In genomic region chr7:149459201-149459539, GRCh38 we compare ENCODE assay signal across 8 cellular contexts. TPM values are rescaled to one million over a fixed set of nuclear protein-coding genes. Genes with fewer than 3 reads are reported as not detected.
DNase-seq lines count a peak whose midpoint lies in the region; ATAC-seq and TF ChIP-seq lines count a peak whose summit lies in the region.

No MANE protein-coding gene starts in this region.

- H3K27me3 ChIP-seq in HL-60 (ENCODE audit: insufficient read depth, poor library complexity, severe bottlenecking), result no peaks in the 10 kb centered on the region
- H3K27me3 ChIP-seq in iPS-18a (ENCODE audit: control insufficient read depth, insufficient read depth, low read length), result peaks cover 38% of the 10 kb centered on the region
- peaks cover 0 to 19% (median 0%) of the 10 kb centered on the region in 7 donors for H3K27me3 ChIP-seq in spleen (replicated peaks in 1 of 7)

- TF ChIP-seq CTCF in HL-60 (IDR thresholded peaks at IDR 0.05; ENCODE audit: insufficient read depth, low read length) (no peak), spleen (IDR thresholded peaks at IDR 0.05 in 8 of 11, conservative IDR thresholded peaks at IDR 0.05 in 3 of 11) (no peak)

- CTCF ChIA-PET in activated CD4-positive, alpha-beta memory T cell treated with anti-CD3 and anti-CD28 coated beads for 36 hours (lab: Charles Lee), result interaction anchor here (0.8 to 2.4 kb wide), 3 partner anchors 29 to 166 kb away, joined by 3 to 9 read pairs (median 4); no protein-coding TSS in a partner anchor

- H3K9me3 ChIP-seq in iPS-18a (ENCODE audit: control insufficient read depth, low read depth, low read length) (no peaks in the 10 kb centered on the region), spleen (no peaks in the 10 kb centered on the region)

- no peaks in the 10 kb centered on the region for H3K27me3 Mint-ChIP-seq in activated CD4-positive, alpha-beta memory T cell treated with anti-CD3 and anti-CD28 coated beads for 36 hours

- no peak for TF ChIP-seq POLR2A in spleen (IDR thresholded peaks at IDR 0.05)

- POLR2A ChIA-PET in activated CD4-positive, alpha-beta memory T cell treated with anti-CD3 and anti-CD28 coated beads for 36 hours (lab: Charles Lee), result no interaction called here

- H3K4me3 Mint-ChIP-seq in activated CD4-positive, alpha-beta memory T cell treated with anti-CD3 and anti-CD28 coated beads for 36 hours, result peak overlapping the region; percentile 69

- 44 to 63% (median 46%) methylated on average over 3 to 17 of the region's 17 CpGs for WGBS in spleen, 5 donors

- no peak for DNase-seq in HL-60 (ENCODE audit: low read depth in 1 of 2, low spot score in 1 of 2)
- no peak for DNase-seq in activated CD4-positive, alpha-beta memory T cell treated with anti-CD3 and anti-CD28 coated beads for 36 hours
- no peak for DNase-seq in spleen
- no peak for DNase-seq in retina
- no peak for DNase-seq in RKO (ENCODE audit: low spot score)
- no peak for DNase-seq in activated gamma-delta T cell treated with Interleukin-2 at 50 U/mL for 16 hours

- peak overlapping the region; percentile 57 for H3K4me3 ChIP-seq in HL-60 (replicated peaks; ENCODE audit: insufficient read depth, low read length)
- H3K4me3 ChIP-seq in iPS-18a (ENCODE audit: low read length), result peak overlapping the region; percentile 56
- peak overlapping the region; percentile 49 to 78 (median 68) for H3K4me3 ChIP-seq in spleen

- peaks cover 4% of the 10 kb centered on the region for H3K36me3 Mint-ChIP-seq in activated CD4-positive, alpha-beta memory T cell treated with anti-CD3 and anti-CD28 coated beads for 36 hours

- no peaks in the 10 kb centered on the region for H3K9me3 Mint-ChIP-seq in activated CD4-positive, alpha-beta memory T cell treated with anti-CD3 and anti-CD28 coated beads for 36 hours

- H3K4me1 Mint-ChIP-seq in activated CD4-positive, alpha-beta memory T cell treated with anti-CD3 and anti-CD28 coated beads for 36 hours (ENCODE audit: low read depth), result peaks cover 19% of the 10 kb centered on the region

- intact Hi-C loops in activated CD4-positive, alpha-beta memory T cell treated with anti-CD3 and anti-CD28 coated beads for 36 hours (cut with micrococcal nuclease), result no loop called here
- intact Hi-C loops in spleen (cut with DNase I; ENCODE audit: low total_unique reads), result no loop called here

- H3K27ac ChIP-seq in HL-60 (replicated peaks) (no peak overlapping the region), iPS-18a (ENCODE audit: low read length) (no peak overlapping the region), spleen (peak overlapping the region in 1 of 8 donors; percentile 49)

- no peak for ATAC-seq in HG02678 (IDR thresholded peaks at IDR 0.05; ENCODE audit: unreplicated experiment)

- no peak overlapping the region for H3K9ac ChIP-seq in iPS-18a (ENCODE audit: low read length)

- H3K36me3 ChIP-seq in iPS-18a (ENCODE audit: control insufficient read depth, low read depth, low read length) (peaks cover 11% of the 10 kb centered on the region), spleen (peaks cover 0 to 30% (median 18%) of the 10 kb centered on the region in 6 donors)

- no peaks in the 10 kb centered on the region for H3K4me1 ChIP-seq in iPS-18a (ENCODE audit: control insufficient read depth, low read depth, low read length)
- peaks cover 9 to 46% (median 25%) of the 10 kb centered on the region in 6 donors for H3K4me1 ChIP-seq in spleen

- H3K27ac Mint-ChIP-seq in activated CD4-positive, alpha-beta memory T cell treated with anti-CD3 and anti-CD28 coated beads for 36 hours, result peak overlapping the region; percentile 20

RNA-seq across cellular contexts. Expression of gene ZNF777, which starts 1.7 kb away (rescaled TPM):
- 10 to 100 TPM; 10.1 to 11.4 TPM for total RNA-seq in activated CD4-positive, alpha-beta memory T cell treated with anti-CD3 and anti-CD28 coated beads for 36 hours
- 10 to 100 TPM in 5 of 7 donors, 1 to 10 TPM in 2; 9.3 to 12.6 (median 10.5) TPM for total RNA-seq in spleen
- 1 to 10 TPM; 3.4 to 7.7 (median 4.3) TPM for polyA plus RNA-seq in spleen

RNA-seq across cellular contexts. Expression of gene ZNF746, which starts 38.4 kb away (rescaled TPM):
- total RNA-seq in activated CD4-positive, alpha-beta memory T cell treated with anti-CD3 and anti-CD28 coated beads for 36 hours, result 10 to 100 TPM; 13.5 to 14.9 TPM
- 10 to 100 TPM; 27.4 to 46.5 (median 34.8) TPM for total RNA-seq in spleen
- 10 to 100 TPM in 1 of 3 donors, 1 to 10 TPM in 2; 6.1 to 12.5 (median 8.2) TPM for polyA plus RNA-seq in spleen
